In genomic region chr20:62368303-62368628, GRCh38 we compare ENCODE assay signal across 13 cellular contexts. TPM values are rescaled to one million over a fixed set of nuclear protein-coding genes. Genes with fewer than 3 reads are reported as not detected.
DNase-seq lines count a peak whose midpoint lies in the region; ATAC-seq and TF ChIP-seq lines count a peak whose summit lies in the region.
"Had no signal": no experiment of that assay in that cellular context is flagged by ENCODE, and none has a peak within 500 bp of the region (broad histone marks: within the 10 kb centered on the region; RNA-seq: fewer than 3 reads in every experiment).

No MANE protein-coding gene starts in this region.

- H3K27ac ChIP-seq in duodenal mucosa (ENCODE audit: low read depth, low read length) (peak overlapping the region; percentile 10), muscle layer of duodenum (ENCODE audit: low read length) (no peak overlapping the region), uterus (peak overlapping the region; percentile 83 to 84)

- peak in 1 of 3 donors; percentile 9 for ATAC-seq in natural killer cell
- ATAC-seq in natural killer cell treated with Interleukin-12 subunit alpha and Interleukin-12 subunit beta and Interleukin-15 and Interleukin-18, amount 100 ng/mL, for 72 hours, result no peak
- ATAC-seq in esophagus mucosa, result no peak
- ATAC-seq: activated naive CD8-positive, alpha-beta T cell treated with anti-CD3 and anti-CD28 coated beads, Interleukin-2, amount 50 U/mL, for 24 hours had no signal

- intact Hi-C loops in natural killer cell (cut with micrococcal nuclease) (no loop called here), uterus (cut with DNase I; ENCODE audit: low total_unique reads) (no loop called here)

- peak overlapping the region; percentile 77 for H3K4me3 Mint-ChIP-seq in natural killer cell
- no peak overlapping the region for H3K4me3 Mint-ChIP-seq in natural killer cell treated with Interleukin-12 subunit alpha and Interleukin-12 subunit beta and Interleukin-15 and Interleukin-18, amount 100 ng/mL, for 72 hours

- H3K4me3 ChIP-seq in duodenal mucosa (ENCODE audit: low read depth in 1 of 2, low read length in 2 of 2), result peak overlapping the region in 1 of 2 donors; percentile 24
- H3K4me3 ChIP-seq in muscle layer of duodenum (ENCODE audit: low read depth in 1 of 2, low read length in 2 of 2), result peak overlapping the region; percentile 3 to 88
- H3K4me3 ChIP-seq in uterus, result peak overlapping the region in 1 of 2 donors; percentile 67

- H3K27me3 ChIP-seq in duodenal mucosa (ENCODE audit: control insufficient read depth in 1 of 2, insufficient read depth in 2 of 2, low read length in 2 of 2) (peaks cover 7 to 31% of the 10 kb centered on the region in 2 donors), muscle layer of duodenum (ENCODE audit: low read depth, low read length) (peaks cover 4% of the 10 kb centered on the region), uterus (no peaks in the 10 kb centered on the region)

- H3K9me3 Mint-ChIP-seq in natural killer cell, result no peaks in the 10 kb centered on the region
- no peaks in the 10 kb centered on the region for H3K9me3 Mint-ChIP-seq in natural killer cell treated with Interleukin-12 subunit alpha and Interleukin-12 subunit beta and Interleukin-15 and Interleukin-18, amount 100 ng/mL, for 72 hours
- H3K9me3 Mint-ChIP-seq: activated naive CD8-positive, alpha-beta T cell treated with anti-CD3 and anti-CD28 coated beads, Interleukin-2, amount 50 U/mL, for 24 hours; T-cell had no signal

- DNase-seq in natural killer cell (no peak), uterus (no peak), AG08395 (ENCODE audit: low spot score) (no peak), DMS79 treated with DMSO at 0.1 percent for 48 hours (lab: John Stamatoyannopoulos, UW) (no peak)
- DNase-seq in natural killer cell treated with Interleukin-12 subunit alpha and Interleukin-12 subunit beta and Interleukin-15 and Interleukin-18, amount 100 ng/mL, for 72 hours (ENCODE audit: low spot score), result no peak
- DNase-seq: activated naive CD8-positive, alpha-beta T cell treated with anti-CD3 and anti-CD28 coated beads, Interleukin-2, amount 50 U/mL, for 24 hours; MM.1S had no signal

- TF ChIP-seq POLR2A in uterus (IDR thresholded peaks at IDR 0.05), result no peak

- no peaks in the 10 kb centered on the region for H3K9me3 ChIP-seq in duodenal mucosa (ENCODE audit: control insufficient read depth in 1 of 2, low read length in 2 of 2)
- H3K9me3 ChIP-seq in muscle layer of duodenum (ENCODE audit: control insufficient read depth in 1 of 2, low read length in 2 of 2), result no peaks in the 10 kb centered on the region
- H3K9me3 ChIP-seq in uterus, result no peaks in the 10 kb centered on the region

- peaks cover 0 to 6% of the 10 kb centered on the region in 2 donors for H3K4me1 Mint-ChIP-seq in natural killer cell
- no peaks in the 10 kb centered on the region for H3K4me1 Mint-ChIP-seq in natural killer cell treated with Interleukin-12 subunit alpha and Interleukin-12 subunit beta and Interleukin-15 and Interleukin-18, amount 100 ng/mL, for 72 hours (ENCODE audit: low read depth in 2 of 2)

- no peak overlapping the region for H3K27ac Mint-ChIP-seq in natural killer cell
- no peak overlapping the region for H3K27ac Mint-ChIP-seq in natural killer cell treated with Interleukin-12 subunit alpha and Interleukin-12 subunit beta and Interleukin-15 and Interleukin-18, amount 100 ng/mL, for 72 hours
- H3K27ac Mint-ChIP-seq: activated naive CD8-positive, alpha-beta T cell treated with anti-CD3 and anti-CD28 coated beads, Interleukin-2, amount 50 U/mL, for 24 hours; T-cell had no signal

- no peaks in the 10 kb centered on the region for H3K36me3 Mint-ChIP-seq in natural killer cell
- no peaks in the 10 kb centered on the region for H3K36me3 Mint-ChIP-seq in natural killer cell treated with Interleukin-12 subunit alpha and Interleukin-12 subunit beta and Interleukin-15 and Interleukin-18, amount 100 ng/mL, for 72 hours
- H3K36me3 Mint-ChIP-seq: T-cell had no signal

- H3K9ac ChIP-seq in duodenal mucosa (ENCODE audit: low read depth in 1 of 2, low read length in 2 of 2), result no peak overlapping the region

- H3K36me3 ChIP-seq in duodenal mucosa (ENCODE audit: control insufficient read depth in 1 of 2, insufficient read depth in 2 of 2, low read length in 2 of 2), result no peaks in the 10 kb centered on the region
- no peaks in the 10 kb centered on the region for H3K36me3 ChIP-seq in muscle layer of duodenum (ENCODE audit: control insufficient read depth in 1 of 2, insufficient read depth in 2 of 2, low read length in 2 of 2)
- no peaks in the 10 kb centered on the region for H3K36me3 ChIP-seq in uterus

- H3K27me3 Mint-ChIP-seq in natural killer cell (ENCODE audit: low read depth in 2 of 2), result peaks cover 0 to 32% of the 10 kb centered on the region in 2 donors
- peaks cover 8 to 13% of the 10 kb centered on the region in 2 donors for H3K27me3 Mint-ChIP-seq in natural killer cell treated with Interleukin-12 subunit alpha and Interleukin-12 subunit beta and Interleukin-15 and Interleukin-18, amount 100 ng/mL, for 72 hours

- TF ChIP-seq CTCF in natural killer cell (IDR thresholded peaks at IDR 0.05) (no peak), uterus (IDR thresholded peaks at IDR 0.05) (no peak)

- H3K4me1 ChIP-seq in duodenal mucosa (ENCODE audit: control insufficient read depth in 1 of 2, insufficient read depth in 2 of 2, low read length in 2 of 2), result peaks cover 27 to 35% of the 10 kb centered on the region in 2 donors
- peaks cover 4 to 82% of the 10 kb centered on the region in 2 donors for H3K4me1 ChIP-seq in muscle layer of duodenum (ENCODE audit: control insufficient read depth in 1 of 2, insufficient read depth in 2 of 2, low read length in 2 of 2)
- H3K4me1 ChIP-seq in uterus, result peaks cover 5 to 41% of the 10 kb centered on the region in 2 donors

RNA-seq across cellular contexts. Expression of gene LAMA5, which starts 1.2 kb away (rescaled TPM):
- total RNA-seq in natural killer cell (1 to 10 TPM; 1.0 to 4.3 (median 1.4) TPM), uterus (100 to 1,000 TPM in 2 of 4 donors, 10 to 100 TPM in 2; 50.6 to 375 (median 90.8) TPM), esophagus mucosa (83.4 TPM)
- total RNA-seq in natural killer cell treated with Interleukin-12 subunit alpha and Interleukin-12 subunit beta and Interleukin-15 and Interleukin-18, amount 100 ng/mL, for 72 hours, result 1 to 10 TPM; 1.5 to 1.9 TPM

RNA-seq across cellular contexts. Expression of gene RPS21, which starts 18.6 kb away (rescaled TPM):
- 1,000 to 10,000 TPM in 2 of 3 donors, 100 to 1,000 TPM in 1; 887 to 1,244 (median 1,112) TPM for total RNA-seq in natural killer cell
- 1,000 to 10,000 TPM; 1,109 to 1,318 TPM for total RNA-seq in natural killer cell treated with Interleukin-12 subunit alpha and Interleukin-12 subunit beta and Interleukin-15 and Interleukin-18, amount 100 ng/mL, for 72 hours
- over 10,000 TPM in 1 of 4 donors, 1,000 to 10,000 TPM in 3; 1,151 to 14,756 (median 1,928) TPM for total RNA-seq in uterus
- 1,745 TPM for total RNA-seq in esophagus mucosa

RNA-seq across cellular contexts. Expression of gene CABLES2, which starts 38.8 kb away (rescaled TPM):
- total RNA-seq in natural killer cell, result 1 to 10 TPM; 8.0 to 9.3 (median 8.4) TPM
- 1 to 10 TPM; 9.4 to 9.5 TPM for total RNA-seq in natural killer cell treated with Interleukin-12 subunit alpha and Interleukin-12 subunit beta and Interleukin-15 and Interleukin-18, amount 100 ng/mL, for 72 hours
- 10 to 100 TPM in 1 of 4 donors, 1 to 10 TPM in 2, under 1 TPM in 1; 0.29 to 10.6 (median 2.6) TPM for total RNA-seq in uterus
- total RNA-seq in esophagus mucosa, result 2.4 TPM

RNA-seq across cellular contexts. Expression of gene RBBP8NL, which starts 59.1 kb away (rescaled TPM):
- total RNA-seq in natural killer cell (not detected), uterus (under 1 TPM in 1 of 4 donors, not detected in 3; 0.35 TPM), esophagus mucosa (5.1 TPM)
- not detected for total RNA-seq in natural killer cell treated with Interleukin-12 subunit alpha and Interleukin-12 subunit beta and Interleukin-15 and Interleukin-18, amount 100 ng/mL, for 72 hours
- total RNA-seq: frontal cortex, subcutaneous adipose tissue, T-cell had no signal

Comparison
In these comparisons a context has a peak if more than half of its experiments do, and no peak if none do; other contexts are left out.
1. RNA of gene LAMA5, which starts 1.2 kb away (total RNA-seq): 50.6 to 375 TPM in uterus and 83.4 TPM in esophagus mucosa (single experiment); 1.5 to 1.9 TPM in natural killer cell treated with Interleukin-12 subunit alpha and Interleukin-12 subunit beta and Interleukin-15 and Interleukin-18, amount 100 ng/mL, for 72 hours and 1.0 to 4.3 TPM in natural killer cell; every median in the first group is over 4 times any median in the second.